Comparison of ENCODE assay signal across 25 cellular contexts in the genomic region with DNA sequence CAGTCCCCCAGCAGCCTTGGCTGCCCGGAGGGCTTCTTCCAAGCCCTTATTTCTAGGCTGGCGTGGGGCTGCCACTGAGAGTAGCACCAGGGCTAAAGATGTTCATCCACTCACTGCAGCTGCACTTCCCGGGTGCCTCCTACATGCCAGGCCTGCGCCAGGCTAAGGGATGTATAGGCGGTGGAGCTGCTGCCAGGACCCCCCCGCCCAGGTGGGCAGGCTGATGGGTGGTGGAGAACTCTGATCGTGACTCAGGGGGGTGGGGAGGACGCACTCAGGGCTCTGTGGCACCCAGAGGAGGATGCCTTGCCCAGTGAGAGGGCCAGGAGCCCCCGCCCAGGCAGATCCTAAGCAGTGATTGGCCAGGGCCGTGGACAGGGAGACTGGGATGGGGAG. TPM values are rescaled to one million over a fixed set of nuclear protein-coding genes. Genes with fewer than 3 reads are reported as not detected.
DNase-seq lines count a peak whose midpoint lies in the region; ATAC-seq, FAIRE-seq and TF ChIP-seq lines count a peak whose summit lies in the region.
"Had no signal": no experiment of that assay in that cellular context is flagged by ENCODE, and none has a peak within 500 bp of the region (broad histone marks: within the 10 kb centered on the region; RNA-seq: fewer than 3 reads in every experiment).

No MANE protein-coding gene starts in this region.

- H3K9ac ChIP-seq in keratinocyte (ENCODE audit: control insufficient read depth, extremely low read depth, insufficient read depth, low read length) = no peak overlapping the region
- H3K9ac ChIP-seq: GM23248 had no signal

- H3K36me3 ChIP-seq in H7 (replicated peaks; ENCODE audit: control insufficient read depth, insufficient read depth, low read length) = no peaks in the 10 kb centered on the region
- H3K36me3 ChIP-seq in HEK293 (ENCODE audit: control insufficient read depth in 2 of 2, insufficient read depth in 1 of 2, low read length in 2 of 2) = no peaks in the 10 kb centered on the region
- H3K36me3 ChIP-seq in bronchial epithelial cell (ENCODE audit: control insufficient read depth, insufficient read depth, low read length) = no peaks in the 10 kb centered on the region
- H3K36me3 ChIP-seq in keratinocyte (ENCODE audit: control insufficient read depth in 2 of 2, extremely low read depth in 1 of 2, insufficient read depth in 2 of 2, low read length in 2 of 2) = no peaks in the 10 kb centered on the region
- no peaks in the 10 kb centered on the region for H3K36me3 ChIP-seq in A673 (ENCODE audit: insufficient read depth, low read length, poor library complexity, severe bottlenecking)
- H3K36me3 ChIP-seq: BE2C had no signal

- H3K27me3 ChIP-seq in H7 (ENCODE audit: control insufficient read depth, insufficient read depth, low read length) (no peaks in the 10 kb centered on the region), bronchial epithelial cell (ENCODE audit: control insufficient read depth, insufficient read depth, low read length) (no peaks in the 10 kb centered on the region), keratinocyte (ENCODE audit: control insufficient read depth, extremely low read depth, insufficient read depth, low read length) (peaks cover 5% of the 10 kb centered on the region), A673 (replicated peaks; ENCODE audit: insufficient read depth, low read depth, low read length, poor library complexity) (no peaks in the 10 kb centered on the region)

- H3K4me2 ChIP-seq in keratinocyte (ENCODE audit: control insufficient read depth, extremely low read depth, insufficient read depth, low read depth, low read length) = no peak overlapping the region

- dilution Hi-C loops in keratinocyte (cut with MboI; ENCODE audit: extremely low pct_ligation_motif_present, low sequenced_read_pairs) = no loop called here

- no peak for ATAC-seq in stimulated activated memory B cell treated with anti-CD40 and anti-IgM and Interleukin-4, amounts not matched to agents 10 μg/mL and 1 μg/mL and 100 μg/mL, for 72 hours
- ATAC-seq: GM12878 had no signal

- BruUV-seq in A673 (replicated peaks; lab: Mats Ljungman, UMichigan) = no TSS peak

- TF ChIP-seq CTCF in HEK293 (tag by site-specific recombination; IDR thresholded peaks at IDR 0.05) (no peak), bronchial epithelial cell (IDR thresholded peaks at IDR 0.05; ENCODE audit: insufficient read depth, low read length, severe bottlenecking) (no peak), keratinocyte (optimal IDR thresholded peaks at IDR 0.05 in 1 of 3, IDR thresholded peaks at IDR 0.05 in 1 of 3, conservative IDR thresholded peaks at IDR 0.05 in 1 of 3; ENCODE audit: extremely low read depth in 1 of 3, insufficient read depth in 2 of 3, low read length in 3 of 3) (no peak), A673 (conservative IDR thresholded peaks at IDR 0.05; ENCODE audit: low read depth, low read length) (no peak), type B pancreatic cell (conservative IDR thresholded peaks at IDR 0.05) (no peak)

- no peaks in the 10 kb centered on the region for H4K20me1 ChIP-seq in keratinocyte (ENCODE audit: control insufficient read depth, extremely low read depth, insufficient read depth, low read length)

- no peaks in the 10 kb centered on the region for H3K4me1 Mint-ChIP-seq in stimulated activated memory B cell treated with anti-CD40 and anti-IgM and Interleukin-4, amounts not matched to agents 10 μg/mL and 1 μg/mL and 100 μg/mL, for 72 hours
- H3K4me1 Mint-ChIP-seq in type B pancreatic cell (ENCODE audit: unreplicated experiment) = no peaks in the 10 kb centered on the region
- H3K4me1 Mint-ChIP-seq: CD8-positive, alpha-beta memory T cell had no signal

- CTCF ChIA-PET in HEK293 (lab: Yijun Ruan, JAX) (interaction anchor here (0.5 to 1.5 kb wide), 3 partner anchors 9 to 76 kb away, joined by 3 to 4 read pairs (median 3); no protein-coding TSS in a partner anchor), A673 (lab: Charles Lee) (no interaction called here)

- H3K9me1 ChIP-seq in keratinocyte (ENCODE audit: control insufficient read depth, extremely low read depth, insufficient read depth, low read length) = no peaks in the 10 kb centered on the region

- H3K27ac Mint-ChIP-seq in stimulated activated memory B cell treated with anti-CD40 and anti-IgM and Interleukin-4, amounts not matched to agents 10 μg/mL and 1 μg/mL and 100 μg/mL, for 72 hours = no peak overlapping the region
- H3K27ac Mint-ChIP-seq in type B pancreatic cell = no peak overlapping the region
- H3K27ac Mint-ChIP-seq: CD4-positive, CD25-positive, alpha-beta regulatory T cell; CD8-positive, alpha-beta memory T cell had no signal

- intact Hi-C loops in A673 (cut with micrococcal nuclease; ENCODE audit: unreplicated experiment) = no loop called here

- H3K27me3 Mint-ChIP-seq in stimulated activated memory B cell treated with anti-CD40 and anti-IgM and Interleukin-4, amounts not matched to agents 10 μg/mL and 1 μg/mL and 100 μg/mL, for 72 hours = peaks cover 32% of the 10 kb centered on the region
- peaks cover 3% of the 10 kb centered on the region for H3K27me3 Mint-ChIP-seq in type B pancreatic cell
- H3K27me3 Mint-ChIP-seq: CD4-positive, CD25-positive, alpha-beta regulatory T cell had no signal

- H3K9me3 ChIP-seq in HEK293 (ENCODE audit: control insufficient read depth, insufficient read depth, low read depth, low read length) (no peaks in the 10 kb centered on the region), keratinocyte (ENCODE audit: control insufficient read depth, low read depth, low read length) (peaks cover 6% of the 10 kb centered on the region), A673 (ENCODE audit: low read depth, low read length, poor library complexity, severe bottlenecking) (no peaks in the 10 kb centered on the region)

- H3K9me3 Mint-ChIP-seq in stimulated activated memory B cell treated with anti-CD40 and anti-IgM and Interleukin-4, amounts not matched to agents 10 μg/mL and 1 μg/mL and 100 μg/mL, for 72 hours = no peaks in the 10 kb centered on the region
- no peaks in the 10 kb centered on the region for H3K9me3 Mint-ChIP-seq in type B pancreatic cell
- H3K9me3 Mint-ChIP-seq: CD8-positive, alpha-beta memory T cell had no signal

- H3K4me3 Mint-ChIP-seq in stimulated activated memory B cell treated with anti-CD40 and anti-IgM and Interleukin-4, amounts not matched to agents 10 μg/mL and 1 μg/mL and 100 μg/mL, for 72 hours = no peak overlapping the region
- H3K4me3 Mint-ChIP-seq in type B pancreatic cell = no peak overlapping the region
- H3K4me3 Mint-ChIP-seq: CD4-positive, CD25-positive, alpha-beta regulatory T cell; CD8-positive, alpha-beta memory T cell had no signal

- POLR2A ChIA-PET in HEK293 (lab: Yijun Ruan, JAX) = no interaction called here
- POLR2A ChIA-PET in A673 (lab: Charles Lee; ENCODE audit: low non-redundant PET) = no interaction called here

- H3K27ac ChIP-seq in HEK293 (ENCODE audit: extremely low read depth, low read depth, low read length) = no peak overlapping the region
- no peak overlapping the region for H3K27ac ChIP-seq in keratinocyte (ENCODE audit: control insufficient read depth, insufficient read depth, low read length)
- H3K27ac ChIP-seq in A673 (ENCODE audit: low read depth, low read length, poor library complexity, severe bottlenecking) = no peak overlapping the region
- H3K27ac ChIP-seq: GM23248 had no signal

- H3K4me1 ChIP-seq in HEK293 (ENCODE audit: control insufficient read depth, insufficient read depth, low read length) (no peaks in the 10 kb centered on the region), keratinocyte (ENCODE audit: control insufficient read depth, extremely low read depth, insufficient read depth, low read length) (peaks cover 18% of the 10 kb centered on the region), A673 (ENCODE audit: insufficient read depth, low read length, poor library complexity, severe bottlenecking) (no peaks in the 10 kb centered on the region)
- H3K4me1 ChIP-seq: BE2C had no signal

- DNase-seq in H7 = peak; percentile 67
- DNase-seq in bronchial epithelial cell (ENCODE audit: low read depth) = peak; percentile 40
- peak; percentile 52 for DNase-seq in keratinocyte (ENCODE audit: low read depth, low spot score)
- no peak for DNase-seq in A673 (ENCODE audit: low spot score)
- no peak for DNase-seq in type B pancreatic cell (ENCODE audit: extremely low spot score, unreplicated experiment)
- DNase-seq: ACHN; BE2C; C1 segment of cervical spinal cord; CD4-positive, CD25-positive, alpha-beta regulatory T cell; CD8-positive, alpha-beta memory T cell; COR-L47; DMS 273 treated with DMSO at 0.1 percent for 48 hours; DMS53; DND-41; EL; GM23248; HCEC 1CT; IMR-90 had no signal

- no peaks in the 10 kb centered on the region for H3K79me2 ChIP-seq in keratinocyte (ENCODE audit: control insufficient read depth, insufficient read depth, low read length)

- FAIRE-seq in bronchial epithelial cell (lab: Jason Lieb, UNC) = no peak
- no peak for FAIRE-seq in keratinocyte (lab: Jason Lieb, UNC)
- FAIRE-seq: GM12878, HTR-8/SVneo had no signal

- H2AFZ ChIP-seq in keratinocyte (ENCODE audit: control insufficient read depth, low read length) = no peak overlapping the region
- H2AFZ ChIP-seq: GM23248 had no signal

- H3K36me3 Mint-ChIP-seq in stimulated activated memory B cell treated with anti-CD40 and anti-IgM and Interleukin-4, amounts not matched to agents 10 μg/mL and 1 μg/mL and 100 μg/mL, for 72 hours = no peaks in the 10 kb centered on the region
- no peaks in the 10 kb centered on the region for H3K36me3 Mint-ChIP-seq in type B pancreatic cell
- H3K36me3 Mint-ChIP-seq: CD4-positive, CD25-positive, alpha-beta regulatory T cell had no signal

- H3K4me3 ChIP-seq in H7 (ENCODE audit: insufficient read depth, low read depth, low read length) (no peak overlapping the region), HEK293 (ENCODE audit: low read depth, low read length) (no peak overlapping the region), bronchial epithelial cell (ENCODE audit: low read depth, low read length) (no peak overlapping the region), keratinocyte (ENCODE audit: control insufficient read depth in 2 of 3, extremely low read depth in 1 of 3, insufficient read depth in 2 of 3, low read depth in 1 of 3, low read length in 3 of 3) (no peak overlapping the region), A673 (ENCODE audit: low read depth, low read length, poor library complexity, severe bottlenecking) (no peak overlapping the region)
- H3K4me3 ChIP-seq: GM12878, GM23248 had no signal

RNA-seq across cellular contexts. Expression of gene CFAP74, which starts 34.1 kb away (rescaled TPM):
- not detected in 2 replicates for total RNA-seq in H7 (2014; rRNA removed; shearing (Covaris generic))
- total RNA-seq in bronchial epithelial cell = not detected in 2 replicates
- not detected in 3 replicates for polyA plus RNA-seq in keratinocyte
- not detected for polyA plus RNA-seq in keratinocyte (2011; ENCODE audit: low read depth)
- not detected in 2 replicates for polyA plus RNA-seq in keratinocyte (2011; cell fraction: cytosol; rRNA removed)
- 0.04 TPM in 1 of 2 replicates, not detected in the other for polyA plus RNA-seq in keratinocyte (2011; cell fraction: nucleus; rRNA removed)
- polyA plus RNA-seq in keratinocyte (2012; ENCODE audit: low replicate concordance) = not detected in 2 replicates
- not detected in 3 replicates for polyA minus RNA-seq in keratinocyte
- not detected for polyA minus RNA-seq in keratinocyte (2011; cell fraction: cytosol; rRNA and poly(A)+ RNA removed)
- polyA minus RNA-seq in keratinocyte (2011; cell fraction: nucleus; rRNA and poly(A)+ RNA removed) = not detected in 2 replicates
- total RNA-seq in A673 (2021) = not detected in 2 replicates
- 0.76 and 1.5 TPM in 2 replicates for total RNA-seq in type B pancreatic cell (ENCODE audit: low replicate concordance)
- total RNA-seq: A172; CD4-positive, CD25-positive, alpha-beta regulatory T cell; CD8-positive, alpha-beta memory T cell; G401; GM12878; GM23248; H4; IMR-90 had no signal
- polyA plus RNA-seq: CD4-positive, CD25-positive, alpha-beta regulatory T cell; CD8-positive, alpha-beta memory T cell; GM23248; IMR-90 had no signal

RNA-seq across cellular contexts. Expression of gene GABRD, which starts 49.6 kb away (rescaled TPM):
- total RNA-seq in H7 (2014; rRNA removed; shearing (Covaris generic)) = 2.7 and 5.1 TPM in 2 replicates
- total RNA-seq in bronchial epithelial cell (not detected in 2 replicates), A673 (2021) (not detected in 2 replicates), type B pancreatic cell (ENCODE audit: low replicate concordance) (0.43 and 2.0 TPM in 2 replicates)
- not detected in 3 replicates for polyA plus RNA-seq in keratinocyte
- not detected for polyA plus RNA-seq in keratinocyte (2011; ENCODE audit: low read depth)
- not detected in 2 replicates for polyA plus RNA-seq in keratinocyte (2011; cell fraction: cytosol; rRNA removed)
- not detected in 2 replicates for polyA plus RNA-seq in keratinocyte (2011; cell fraction: nucleus; rRNA removed)
- not detected in 2 replicates for polyA plus RNA-seq in keratinocyte (2012; ENCODE audit: low replicate concordance)
- polyA minus RNA-seq in keratinocyte = not detected in 3 replicates
- polyA minus RNA-seq in keratinocyte (2011; cell fraction: cytosol; rRNA and poly(A)+ RNA removed) = not detected
- not detected in 2 replicates for polyA minus RNA-seq in keratinocyte (2011; cell fraction: nucleus; rRNA and poly(A)+ RNA removed)
- total RNA-seq: CD8-positive, alpha-beta memory T cell; GM12878; GM23248; IMR-90 had no signal
- polyA plus RNA-seq: CD4-positive, CD25-positive, alpha-beta regulatory T cell; CD8-positive, alpha-beta memory T cell; GM12878; GM23248; IMR-90 had no signal

RNA-seq across cellular contexts. Expression of gene TMEM52, which starts 50.4 kb away (rescaled TPM):
- 24.1 and 29.4 TPM in 2 replicates for total RNA-seq in H7 (2014; rRNA removed; shearing (Covaris generic))
- 1.4 and 1.6 TPM in 2 replicates for total RNA-seq in bronchial epithelial cell
- 0.10 to 0.35 TPM (median 0.10 TPM) in 3 replicates for polyA plus RNA-seq in keratinocyte
- polyA plus RNA-seq in keratinocyte (2011; ENCODE audit: low read depth) = not detected
- 0.14 and 0.17 TPM in 2 replicates for polyA plus RNA-seq in keratinocyte (2011; cell fraction: cytosol; rRNA removed)
- polyA plus RNA-seq in keratinocyte (2011; cell fraction: nucleus; rRNA removed) = 0.18 and 0.41 TPM in 2 replicates
- polyA plus RNA-seq in keratinocyte (2012; ENCODE audit: low replicate concordance) = 0.17 and 0.31 TPM in 2 replicates
- polyA minus RNA-seq in keratinocyte = 2.0 TPM in 1 of 3 replicates, not detected in the others
- not detected for polyA minus RNA-seq in keratinocyte (2011; cell fraction: cytosol; rRNA and poly(A)+ RNA removed)
- not detected in 2 replicates for polyA minus RNA-seq in keratinocyte (2011; cell fraction: nucleus; rRNA and poly(A)+ RNA removed)
- total RNA-seq in A673 (2021) = 4.1 and 10.3 TPM in 2 replicates
- total RNA-seq in type B pancreatic cell (ENCODE audit: low replicate concordance) = 1.8 and 3.9 TPM in 2 replicates
- total RNA-seq: A172, GM23248 had no signal

RNA-seq across cellular contexts. Expression of gene CALML6, which starts 54.4 kb away (rescaled TPM):
- 1.6 and 3.7 TPM in 2 replicates for total RNA-seq in H7 (2014; rRNA removed; shearing (Covaris generic))
- total RNA-seq in bronchial epithelial cell (under 0.01 and 0.77 TPM in 2 replicates), A673 (2021) (0.28 TPM in 1 of 2 replicates, not detected in the other), type B pancreatic cell (ENCODE audit: low replicate concordance) (0.36 and 0.65 TPM in 2 replicates)
- 0.08 to 0.45 TPM in 2 of 3 replicates, not detected in the other for polyA plus RNA-seq in keratinocyte
- polyA plus RNA-seq in keratinocyte (2011; ENCODE audit: low read depth) = 0.26 TPM
- polyA plus RNA-seq in keratinocyte (2011; cell fraction: cytosol; rRNA removed) = not detected in 2 replicates
- 2.6 and 3.3 TPM in 2 replicates for polyA plus RNA-seq in keratinocyte (2011; cell fraction: nucleus; rRNA removed)
- 0.11 and 0.71 TPM in 2 replicates for polyA plus RNA-seq in keratinocyte (2012; ENCODE audit: low replicate concordance)
- polyA minus RNA-seq in keratinocyte = 0.36 TPM in 1 of 3 replicates, not detected in the others
- not detected for polyA minus RNA-seq in keratinocyte (2011; cell fraction: cytosol; rRNA and poly(A)+ RNA removed)
- polyA minus RNA-seq in keratinocyte (2011; cell fraction: nucleus; rRNA and poly(A)+ RNA removed) = 0.62 TPM in 1 of 2 replicates, not detected in the other
- total RNA-seq: A172; CD4-positive, CD25-positive, alpha-beta regulatory T cell; G401; H4; IMR-90 had no signal
- polyA plus RNA-seq: CD4-positive, CD25-positive, alpha-beta regulatory T cell; CD8-positive, alpha-beta memory T cell; GM23248 had no signal

Comparison
In these comparisons a context has a peak if more than half of its experiments do, and no peak if none do; other contexts are left out.
1. DNase-seq: peak in H7 (single experiment), bronchial epithelial cell (single experiment) and keratinocyte (single experiment); none in A673 (single experiment) and type B pancreatic cell (single experiment).